In genomic region chr17:55440391-55440790, GRCh38 we compare ENCODE assay signal across 21 cellular contexts. TPM values are rescaled to one million over a fixed set of nuclear protein-coding genes. Genes with fewer than 3 reads are reported as not detected.
DNase-seq lines count a peak whose midpoint lies in the region; ATAC-seq and TF ChIP-seq lines count a peak whose summit lies in the region.
"Had no signal": no experiment of that assay in that cellular context is flagged by ENCODE, and none has a peak within 500 bp of the region (broad histone marks: within the 10 kb centered on the region; RNA-seq: fewer than 3 reads in every experiment).

No MANE protein-coding gene starts in this region.

- H3K36me3 ChIP-seq in IMR-90 (ENCODE audit: control insufficient read depth, insufficient read depth, low read length) (no peaks in the 10 kb centered on the region), RWPE2 (ENCODE audit: low read depth) (no peaks in the 10 kb centered on the region), stomach smooth muscle (ENCODE audit: control insufficient read depth in 2 of 2, insufficient read depth in 2 of 2, low read length in 2 of 2) (no peaks in the 10 kb centered on the region), mucosa of descending colon (ENCODE audit: low read depth) (no peaks in the 10 kb centered on the region)
- H3K36me3 ChIP-seq: HAP-1 had no signal

- peaks cover 12% of the 10 kb centered on the region for H3K9me1 ChIP-seq in IMR-90 (ENCODE audit: insufficient read depth, low read length)

- POLR2A ChIA-PET in IMR-90 (lab: Charles Lee; ENCODE audit: unreplicated experiment), result no interaction called here

- CTCF ChIA-PET in IMR-90 (lab: Yijun Ruan, JAX), result no interaction called here

- dilution Hi-C loops in IMR-90 (cut with HindIII; ENCODE audit: low sequenced_read_pairs, unreplicated experiment), result no loop called here

- TF ChIP-seq CTCF in IMR-90 (conservative IDR thresholded peaks at IDR 0.05; ENCODE audit: low read depth, low read length) (no peak), RWPE2 (IDR thresholded peaks at IDR 0.05; ENCODE audit: poor library complexity, severe bottlenecking) (no peak), epithelial cell of esophagus (IDR thresholded peaks at IDR 0.05; ENCODE audit: insufficient read depth, low read depth, low read length, missing control alignments) (no peak), mucosa of descending colon (IDR thresholded peaks at IDR 0.05) (no peak)

- no peak for TF ChIP-seq RAD21 in IMR-90 (IDR thresholded peaks at IDR 0.05; ENCODE audit: low read length)

- no peaks in the 10 kb centered on the region for H4K20me1 ChIP-seq in IMR-90 (ENCODE audit: insufficient read depth, low read length)

- peaks cover 18% of the 10 kb centered on the region for H3K4me1 ChIP-seq in IMR-90 (ENCODE audit: control insufficient read depth, insufficient read depth, low read length)
- H3K4me1 ChIP-seq in RWPE2 (ENCODE audit: insufficient read depth, poor library complexity, severe bottlenecking), result peaks cover 24% of the 10 kb centered on the region
- H3K4me1 ChIP-seq in stomach smooth muscle (ENCODE audit: control insufficient read depth, insufficient read depth, low read length), result peaks cover 41% of the 10 kb centered on the region
- H3K4me1 ChIP-seq in mucosa of descending colon (ENCODE audit: low read depth), result peaks cover 8% of the 10 kb centered on the region

- H3K18ac ChIP-seq in IMR-90 (ENCODE audit: low read depth, low read length), result no peak overlapping the region

- H3K23ac ChIP-seq in IMR-90 (ENCODE audit: low read depth, low read length), result no peak overlapping the region

- no peak overlapping the region for H2BK5ac ChIP-seq in IMR-90 (ENCODE audit: low read depth, low read length, poor library complexity, severe bottlenecking)

- H2BK15ac ChIP-seq in IMR-90 (ENCODE audit: low read depth, low read length), result no peak overlapping the region

- H3K9me3 ChIP-seq in IMR-90 (ENCODE audit: control insufficient read depth, insufficient read depth, low read length), result no peaks in the 10 kb centered on the region
- H3K9me3 ChIP-seq in RWPE2 (ENCODE audit: severe bottlenecking), result no peaks in the 10 kb centered on the region
- H3K9me3 ChIP-seq in stomach smooth muscle (ENCODE audit: control insufficient read depth in 2 of 2, low read length in 2 of 2), result no peaks in the 10 kb centered on the region
- no peaks in the 10 kb centered on the region for H3K9me3 ChIP-seq in mucosa of descending colon
- H3K9me3 ChIP-seq: HAP-1 had no signal

- H3K4me2 ChIP-seq in IMR-90 (ENCODE audit: low read depth, low read length), result no peak overlapping the region

- no peak overlapping the region for H2BK120ac ChIP-seq in IMR-90 (ENCODE audit: low read depth, low read length)

- no CpG with 5 or more reads among the region's 3 CpGs for WGBS in IMR-90 (ENCODE audit: extremely low coverage in 2 of 2, insufficient read length in 1 of 2), 2 experiments

- H3K14ac ChIP-seq in IMR-90 (replicated peaks; ENCODE audit: low read depth, low read length), result no peak overlapping the region

- H2AK9ac ChIP-seq in IMR-90 (replicated peaks; ENCODE audit: low read depth, low read length, poor library complexity), result no peak overlapping the region

- DNase-seq in IMR-90 (no peak), RWPE2 (ENCODE audit: low spot score) (no peak), epithelial cell of esophagus (ENCODE audit: low read depth) (peak; percentile 92), mucosa of descending colon (no peak)
- DNase-seq: activated CD4-positive, alpha-beta T cell treated with anti-CD3 and anti-CD28 coated beads, Interleukin-2, amount 50 U/mL, for 48 hours; activated naive CD4-positive, alpha-beta T cell; central memory CD4-positive, alpha-beta T cell; EL; left colon; mesendoderm; NCI-H1105; NCI-H526 treated with DMSO at 0.1 percent for 48 hours; nephron progenitor cell; Right ventricle myocardium superior; T-cell had no signal

- H3K4me3 ChIP-seq in IMR-90 (ENCODE audit: insufficient read depth, low read depth, low read length) (no peak overlapping the region), RWPE2 (ENCODE audit: severe bottlenecking) (no peak overlapping the region), epithelial cell of esophagus (ENCODE audit: low read length) (no peak overlapping the region), stomach smooth muscle (ENCODE audit: low read length in 2 of 2) (no peak overlapping the region), mucosa of descending colon (no peak overlapping the region)
- H3K4me3 ChIP-seq: HAP-1 had no signal

- H2AFZ ChIP-seq in IMR-90 (replicated peaks; ENCODE audit: low read length, poor library complexity), result no peak overlapping the region

- no peaks in the 10 kb centered on the region for H3K79me1 ChIP-seq in IMR-90 (ENCODE audit: low read depth in 1 of 2, low read length in 2 of 2)

- H4K5ac ChIP-seq in IMR-90 (ENCODE audit: low read depth, low read length), result no peak overlapping the region; the same call in 1 of the 2 replicates

- no peaks in the 10 kb centered on the region for H3K27me3 ChIP-seq in IMR-90 (ENCODE audit: control insufficient read depth, insufficient read depth, low read length)
- no peaks in the 10 kb centered on the region for H3K27me3 ChIP-seq in RWPE2 (ENCODE audit: insufficient read depth, poor library complexity, severe bottlenecking)
- H3K27me3 ChIP-seq in stomach smooth muscle (ENCODE audit: control insufficient read depth in 1 of 2, insufficient read depth in 2 of 2, low read length in 2 of 2), result no peaks in the 10 kb centered on the region

- H3K4ac ChIP-seq in IMR-90 (ENCODE audit: low read depth, low read length), result no peak overlapping the region

- H4K8ac ChIP-seq in IMR-90 (ENCODE audit: low read depth in 2 of 2, low read length in 2 of 2), result no peak overlapping the region

- in situ Hi-C loops in IMR-90 (cut with MboI; ENCODE audit: low sequenced_read_pairs), result no loop called here

- H3K9ac ChIP-seq in IMR-90 (ENCODE audit: low read depth, low read length) (no peak overlapping the region), stomach smooth muscle (ENCODE audit: low read length in 2 of 2) (no peak overlapping the region)

- no peak for ATAC-seq in IMR-90 (ENCODE audit: low read depth)
- ATAC-seq in RWPE2 (ENCODE audit: low read depth), result peak; percentile 79
- no peak for ATAC-seq in mucosa of descending colon
- no peak for ATAC-seq in GM18502 (IDR thresholded peaks at IDR 0.05; ENCODE audit: poor library complexity, unreplicated experiment)
- ATAC-seq in GM19328 (IDR thresholded peaks at IDR 0.05; ENCODE audit: unreplicated experiment), result no peak
- ATAC-seq: left colon; sciatic nerve; stimulated activated effector memory CD8-positive, alpha-beta T cell treated with anti-CD3 and anti-CD28 coated beads, Interleukin-12 subunit alpha, Interleukin-12 subunit beta, amount 100 ng/mL, for 72 hours; T-cell had no signal

- no peak overlapping the region for H4K91ac ChIP-seq in IMR-90 (ENCODE audit: insufficient read depth, low read depth, low read length)

- BruUV-seq in IMR-90 (replicated peaks; lab: Mats Ljungman, UMichigan), result no TSS peak

- H3K27ac ChIP-seq in IMR-90 (ENCODE audit: insufficient read depth, low read length) (no peak overlapping the region), RWPE2 (ENCODE audit: poor library complexity, severe bottlenecking) (no peak overlapping the region), stomach smooth muscle (ENCODE audit: low read length) (peak overlapping the region; percentile 25)

- no peak overlapping the region for H2BK20ac ChIP-seq in IMR-90 (ENCODE audit: low read depth, low read length)

- H2AK5ac ChIP-seq in IMR-90 (ENCODE audit: low read depth, low read length), result peak overlapping the region; percentile 35; the same call in 1 of the 2 replicates

- H3K56ac ChIP-seq in IMR-90 (ENCODE audit: extremely low read depth, insufficient read depth, low read length), result no peak overlapping the region

- intact Hi-C loops in IMR-90 (cut with micrococcal nuclease) (loop anchor here (1.0 kb wide), 1 partner anchor 44 kb away; no protein-coding TSS in a partner anchor), mucosa of descending colon (cut with DNase I, micrococcal nuclease) (no loop called here)

- TF ChIP-seq POLR2A in IMR-90 (IDR thresholded peaks at IDR 0.05; ENCODE audit: low read depth, low read length), result no peak

TF ChIP-seq in IMR-90, 13 proteins besides CTCF, POLR2A, EP300 and RAD21 (continues in another document):
- TF ChIP-seq CHD1 (IDR thresholded peaks at IDR 0.05; ENCODE audit: low read depth, low read length) (no peak), CEBPB (IDR thresholded peaks at IDR 0.05; ENCODE audit: low read depth, low read length) (no peak), MAZ (IDR thresholded peaks at IDR 0.05; ENCODE audit: borderline replicate concordance, low read depth, low read length) (no peak), RFX5 (IDR thresholded peaks at IDR 0.05; ENCODE audit: low read depth, low read length) (no peak), BHLHE40 (IDR thresholded peaks at IDR 0.05; ENCODE audit: low read depth, low read length) (no peak), FOS (IDR thresholded peaks at IDR 0.05; ENCODE audit: low read depth, low read length) (no peak), MXI1 (IDR thresholded peaks at IDR 0.05; ENCODE audit: borderline replicate concordance, low read depth, low read length) (no peak), MAFK (IDR thresholded peaks at IDR 0.05; ENCODE audit: low read depth, low read length) (no peak), SMC3 (IDR thresholded peaks at IDR 0.05; ENCODE audit: low read depth, low read length) (no peak), ELK1 (IDR thresholded peaks at IDR 0.05; ENCODE audit: borderline replicate concordance, low read depth, low read length) (no peak)
- TF ChIP-seq, protein P1, sequence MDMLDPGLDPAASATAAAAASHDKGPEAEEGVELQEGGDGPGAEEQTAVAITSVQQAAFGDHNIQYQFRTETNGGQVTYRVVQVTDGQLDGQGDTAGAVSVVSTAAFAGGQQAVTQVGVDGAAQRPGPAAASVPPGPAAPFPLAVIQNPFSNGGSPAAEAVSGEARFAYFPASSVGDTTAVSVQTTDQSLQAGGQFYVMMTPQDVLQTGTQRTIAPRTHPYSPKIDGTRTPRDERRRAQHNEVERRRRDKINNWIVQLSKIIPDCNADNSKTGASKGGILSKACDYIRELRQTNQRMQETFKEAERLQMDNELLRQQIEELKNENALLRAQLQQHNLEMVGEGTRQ (IDR thresholded peaks at IDR 0.05; ENCODE audit: low read depth, low read length), result no peak

RNA-seq across cellular contexts. Expression of gene MMD, which starts 18.8 kb away (rescaled TPM):
- 7.0 and 11.9 TPM in 2 replicates for total RNA-seq in IMR-90 (2012; rRNA removed)
- 5.7 and 6.3 TPM in 2 replicates for polyA plus RNA-seq in IMR-90 (2012; rRNA removed)
- 2.9 and 5.0 TPM in 2 replicates for polyA plus RNA-seq in IMR-90 (2012; cell fraction: cytosol; rRNA removed)
- polyA plus RNA-seq in IMR-90 (2012; cell fraction: nucleus; rRNA removed; ENCODE audit: low replicate concordance), result 3.4 and 4.4 TPM in 2 replicates
- total RNA-seq in mucosa of descending colon, result 10 to 100 TPM; 10.3 to 22.8 (median 14.7) TPM
